Comparison of ENCODE assay signal across 26 cellular contexts in the genomic region with DNA sequence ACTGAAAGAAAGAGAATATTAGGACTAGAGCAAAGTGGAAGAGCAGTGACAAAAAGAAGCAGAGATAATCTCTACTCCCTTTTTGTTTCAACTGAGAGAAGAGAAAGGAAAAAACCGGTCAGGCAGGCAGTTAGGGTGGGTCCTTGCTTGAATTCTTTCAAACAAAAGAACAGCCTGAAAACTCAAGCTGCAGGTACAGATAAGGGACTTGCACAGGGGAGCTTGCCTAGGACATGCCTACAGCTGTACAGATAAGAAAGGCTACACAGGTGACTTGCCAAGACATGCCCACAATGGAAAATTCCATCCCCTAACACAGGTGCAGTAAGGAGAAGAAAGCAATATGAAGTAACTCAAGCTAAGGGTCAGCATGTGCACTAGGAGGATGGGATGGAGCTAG.
DNase-seq lines count a peak whose midpoint lies in the region; ATAC-seq and TF ChIP-seq lines count a peak whose summit lies in the region.
"Had no signal": no experiment of that assay in that cellular context is flagged by ENCODE, and none has a peak within 500 bp of the region (broad histone marks: within the 10 kb centered on the region; RNA-seq: fewer than 3 reads in every experiment).

No MANE protein-coding gene starts in this region.

- peak overlapping the region; percentile 83 for H3K27ac Mint-ChIP-seq in MCF 10A (ENCODE audit: low read depth, unreplicated experiment)
- H3K27ac Mint-ChIP-seq in activated T-helper 2 cell treated with anti-CD3 and anti-CD28 coated beads, Interferon-gamma antibody, Interleukin-2, Interleukin-4, amounts not matched to agents 10 μg/mL and 5 μg/mL and 100 μg/mL, durations not matched to agents 14 hours and 24 hours and 36 hours, result no peak overlapping the region
- no peak overlapping the region for H3K27ac Mint-ChIP-seq in activated naive CD8-positive, alpha-beta T cell treated with anti-CD3 and anti-CD28 coated beads for 36 hours
- H3K27ac Mint-ChIP-seq: activated naive CD4-positive, alpha-beta T cell treated with anti-CD3 and anti-CD28 coated beads, Interleukin-2, amount 50 U/mL, for 24 hours; IgD-negative memory B cell; stimulated activated naive CD8-positive, alpha-beta T cell treated with anti-CD3 and anti-CD28 coated beads, Interleukin-15, amount 100 ng/mL, for 72 hours had no signal

- BruUV-seq in MCF 10A (replicated peaks; lab: Mats Ljungman, UMichigan), result no TSS peak

- CTCF ChIA-PET in MCF 10A (lab: Yijun Ruan, JAX), result no interaction called here

- H3K27me3 ChIP-seq in breast epithelium (no peaks in the 10 kb centered on the region), colonic mucosa (no peaks in the 10 kb centered on the region), lower lobe of right lung (ENCODE audit: low read depth) (no peaks in the 10 kb centered on the region)
- H3K27me3 ChIP-seq: spleen, vagina had no signal

- TF ChIP-seq CTCF in MCF 10A (IDR thresholded peaks at IDR 0.05; ENCODE audit: unreplicated experiment) (no peak), breast epithelium (IDR thresholded peaks at IDR 0.05) (no peak), colonic mucosa (IDR thresholded peaks at IDR 0.05) (no peak), lower lobe of right lung (IDR thresholded peaks at IDR 0.05) (no peak)

- no peaks in the 10 kb centered on the region for H3K27me3 Mint-ChIP-seq in MCF 10A (ENCODE audit: insufficient read depth, unreplicated experiment)
- no peaks in the 10 kb centered on the region for H3K27me3 Mint-ChIP-seq in activated T-helper 2 cell treated with anti-CD3 and anti-CD28 coated beads, Interferon-gamma antibody, Interleukin-2, Interleukin-4, amounts not matched to agents 10 μg/mL and 5 μg/mL and 100 μg/mL, durations not matched to agents 14 hours and 24 hours and 36 hours (ENCODE audit: low read depth)
- no peaks in the 10 kb centered on the region for H3K27me3 Mint-ChIP-seq in activated naive CD8-positive, alpha-beta T cell treated with anti-CD3 and anti-CD28 coated beads for 36 hours
- H3K27me3 Mint-ChIP-seq: activated naive CD4-positive, alpha-beta T cell treated with anti-CD3 and anti-CD28 coated beads, Interleukin-2, amount 50 U/mL, for 24 hours; IgD-negative memory B cell; stimulated activated naive CD8-positive, alpha-beta T cell treated with anti-CD3 and anti-CD28 coated beads, Interleukin-15, amount 100 ng/mL, for 72 hours had no signal

- H3K27ac ChIP-seq in breast epithelium (no peak overlapping the region), colonic mucosa (peak overlapping the region; percentile 55), lower lobe of right lung (no peak overlapping the region)
- H3K27ac ChIP-seq: left ventricle myocardium inferior, psoas muscle, spleen, vagina had no signal

- peak; percentile 44 to 59 for ATAC-seq in lower lobe of right lung
- no peak for ATAC-seq in HG02885 (IDR thresholded peaks at IDR 0.05; ENCODE audit: poor library complexity, unreplicated experiment)
- ATAC-seq: psoas muscle; stimulated activated naive CD8-positive, alpha-beta T cell treated with anti-CD3 and anti-CD28 coated beads, Interleukin-15, amount 100 ng/mL, for 72 hours had no signal

- DNase-seq in MCF 10A (ENCODE audit: unreplicated experiment), result peak; percentile 6
- no peak for DNase-seq in breast epithelium (ENCODE audit: low spot score in 2 of 2)
- peak; percentile 82 for DNase-seq in colonic mucosa
- DNase-seq in lower lobe of right lung, result no peak
- no peak for DNase-seq in UCSD-AML1 (lab: John Stamatoyannopoulos, UW; ENCODE audit: unreplicated experiment)
- DNase-seq in activated T-helper 2 cell treated with anti-CD3 and anti-CD28 coated beads, Interferon-gamma antibody, Interleukin-2, Interleukin-4, amounts not matched to agents 10 μg/mL and 5 μg/mL and 100 μg/mL, durations not matched to agents 14 hours and 24 hours and 36 hours (ENCODE audit: low spot score), result no peak
- DNase-seq in activated naive CD8-positive, alpha-beta T cell treated with anti-CD3 and anti-CD28 coated beads for 36 hours, result no peak
- DNase-seq: activated CD4-positive, alpha-beta T cell treated with anti-CD3 and anti-CD28 coated beads for 1 hour; activated T-cell treated with anti-CD3 and anti-CD28 coated beads, Interleukin-2, amount 50 U/mL, for 48 hours; C1 segment of cervical spinal cord; cerebellar nuclear complex; effector CD8-positive, alpha-beta T cell; GDM1; left ventricle myocardium inferior; NCI-H187 treated with DMSO at 0.1 percent for 48 hours; NCI-H446 treated with DMSO at 0.1 percent for 48 hours; psoas muscle; spleen; stimulated activated CD4-positive, alpha-beta T cell treated with anti-CD3 and anti-CD28 coated beads, Interleukin-4, amount 100 ng/mL, for 4 hours; stimulated activated naive CD8-positive, alpha-beta T cell treated with anti-CD3 and anti-CD28 coated beads, Interleukin-15, amount 100 ng/mL, for 72 hours; SW 1271 had no signal

- H3K4me1 Mint-ChIP-seq in MCF 10A (ENCODE audit: insufficient read depth, unreplicated experiment), result peaks cover 9% of the 10 kb centered on the region
- no peaks in the 10 kb centered on the region for H3K4me1 Mint-ChIP-seq in activated T-helper 2 cell treated with anti-CD3 and anti-CD28 coated beads, Interferon-gamma antibody, Interleukin-2, Interleukin-4, amounts not matched to agents 10 μg/mL and 5 μg/mL and 100 μg/mL, durations not matched to agents 14 hours and 24 hours and 36 hours (ENCODE audit: low read depth)
- H3K4me1 Mint-ChIP-seq in activated naive CD8-positive, alpha-beta T cell treated with anti-CD3 and anti-CD28 coated beads for 36 hours, result no peaks in the 10 kb centered on the region
- H3K4me1 Mint-ChIP-seq: activated naive CD4-positive, alpha-beta T cell treated with anti-CD3 and anti-CD28 coated beads, Interleukin-2, amount 50 U/mL, for 24 hours; IgD-negative memory B cell; neural crest cell; stimulated activated naive CD8-positive, alpha-beta T cell treated with anti-CD3 and anti-CD28 coated beads, Interleukin-15, amount 100 ng/mL, for 72 hours had no signal

- no peak for TF ChIP-seq POLR2A in breast epithelium (IDR thresholded peaks at IDR 0.05)

- H3K9ac ChIP-seq in colonic mucosa (ENCODE audit: low read depth in 2 of 2, low read length in 2 of 2), result no peak overlapping the region

- POLR2A ChIA-PET in MCF 10A (lab: Yijun Ruan, JAX), result no interaction called here

- no peaks in the 10 kb centered on the region for H3K36me3 Mint-ChIP-seq in MCF 10A (ENCODE audit: insufficient read depth, unreplicated experiment)
- H3K36me3 Mint-ChIP-seq in activated T-helper 2 cell treated with anti-CD3 and anti-CD28 coated beads, Interferon-gamma antibody, Interleukin-2, Interleukin-4, amounts not matched to agents 10 μg/mL and 5 μg/mL and 100 μg/mL, durations not matched to agents 14 hours and 24 hours and 36 hours (ENCODE audit: low read depth), result no peaks in the 10 kb centered on the region
- no peaks in the 10 kb centered on the region for H3K36me3 Mint-ChIP-seq in activated naive CD8-positive, alpha-beta T cell treated with anti-CD3 and anti-CD28 coated beads for 36 hours
- H3K36me3 Mint-ChIP-seq: activated naive CD4-positive, alpha-beta T cell treated with anti-CD3 and anti-CD28 coated beads, Interleukin-2, amount 50 U/mL, for 24 hours; IgD-negative memory B cell had no signal

- intact Hi-C loops in MCF 10A (cut with micrococcal nuclease), result no loop called here
- intact Hi-C loops in breast epithelium (cut with DNase I; ENCODE audit: low total_unique reads), result no loop called here
- intact Hi-C loops in colonic mucosa (cut with DNase I), result no loop called here
- intact Hi-C loops in lower lobe of right lung (cut with DNase I), result no loop called here
- intact Hi-C loops in activated T-helper 2 cell treated with anti-CD3 and anti-CD28 coated beads, Interferon-gamma antibody, Interleukin-2, Interleukin-4, amounts not matched to agents 10 μg/mL and 5 μg/mL and 100 μg/mL, durations not matched to agents 14 hours and 24 hours and 36 hours (cut with micrococcal nuclease), result no loop called here

- no peaks in the 10 kb centered on the region for H3K9me3 Mint-ChIP-seq in MCF 10A (ENCODE audit: unreplicated experiment)
- peaks cover 75% of the 10 kb centered on the region for H3K9me3 Mint-ChIP-seq in activated T-helper 2 cell treated with anti-CD3 and anti-CD28 coated beads, Interferon-gamma antibody, Interleukin-2, Interleukin-4, amounts not matched to agents 10 μg/mL and 5 μg/mL and 100 μg/mL, durations not matched to agents 14 hours and 24 hours and 36 hours
- H3K9me3 Mint-ChIP-seq in activated naive CD8-positive, alpha-beta T cell treated with anti-CD3 and anti-CD28 coated beads for 36 hours, result peaks cover 21% of the 10 kb centered on the region

- H3K4me3 Mint-ChIP-seq in MCF 10A (ENCODE audit: unreplicated experiment), result no peak overlapping the region
- H3K4me3 Mint-ChIP-seq in activated T-helper 2 cell treated with anti-CD3 and anti-CD28 coated beads, Interferon-gamma antibody, Interleukin-2, Interleukin-4, amounts not matched to agents 10 μg/mL and 5 μg/mL and 100 μg/mL, durations not matched to agents 14 hours and 24 hours and 36 hours (ENCODE audit: low read depth), result no peak overlapping the region
- H3K4me3 Mint-ChIP-seq in activated naive CD8-positive, alpha-beta T cell treated with anti-CD3 and anti-CD28 coated beads for 36 hours, result no peak overlapping the region
- H3K4me3 Mint-ChIP-seq: activated naive CD4-positive, alpha-beta T cell treated with anti-CD3 and anti-CD28 coated beads, Interleukin-2, amount 50 U/mL, for 24 hours; IgD-negative memory B cell; neural crest cell; stimulated activated naive CD8-positive, alpha-beta T cell treated with anti-CD3 and anti-CD28 coated beads, Interleukin-15, amount 100 ng/mL, for 72 hours had no signal

- H3K4me3 ChIP-seq in breast epithelium (no peak overlapping the region), colonic mucosa (no peak overlapping the region), lower lobe of right lung (no peak overlapping the region)
- H3K4me3 ChIP-seq: left ventricle myocardium inferior, psoas muscle, spleen, vagina had no signal

- H3K9me3 ChIP-seq in breast epithelium, result peaks cover 15 to 41% of the 10 kb centered on the region in 2 donors
- peaks cover 4% of the 10 kb centered on the region for H3K9me3 ChIP-seq in colonic mucosa
- H3K9me3 ChIP-seq in lower lobe of right lung, result peaks cover 24% of the 10 kb centered on the region

- no peaks in the 10 kb centered on the region for H3K4me1 ChIP-seq in breast epithelium
- H3K4me1 ChIP-seq in colonic mucosa, result no peaks in the 10 kb centered on the region
- H3K4me1 ChIP-seq in lower lobe of right lung, result no peaks in the 10 kb centered on the region
- H3K4me1 ChIP-seq: left ventricle myocardium inferior, psoas muscle, spleen, vagina had no signal

- H3K36me3 ChIP-seq in breast epithelium (no peaks in the 10 kb centered on the region), colonic mucosa (no peaks in the 10 kb centered on the region), lower lobe of right lung (no peaks in the 10 kb centered on the region)
- H3K36me3 ChIP-seq: left ventricle myocardium inferior, spleen, vagina had no signal

Comparison
In these comparisons a context has a peak if more than half of its experiments do, and no peak if none do; other contexts are left out.
1. DNase-seq: peak in MCF 10A (single experiment) and colonic mucosa (single experiment); none in breast epithelium (0 of 2), lower lobe of right lung (single experiment), UCSD-AML1 (single experiment), activated T-helper 2 cell treated with anti-CD3 and anti-CD28 coated beads, Interferon-gamma antibody, Interleukin-2, Interleukin-4, amounts not matched to agents 10 μg/mL and 5 μg/mL and 100 μg/mL, durations not matched to agents 14 hours and 24 hours and 36 hours (single experiment) and activated naive CD8-positive, alpha-beta T cell treated with anti-CD3 and anti-CD28 coated beads for 36 hours (single experiment).